8 cellular contexts compared by ENCODE assay signal in genomic region chr2:133844214-133844892, GRCh38.
A peak's percentile ranks its signal among the peaks of the same experiment; 100 is the strongest.
DNase-seq lines count a peak whose midpoint lies in the region; ATAC-seq and TF ChIP-seq lines count a peak whose summit lies in the region.

No MANE protein-coding gene starts in this region.

- no peaks in the 10 kb centered on the region for H3K27me3 ChIP-seq in NT2/D1 (ENCODE audit: insufficient read depth, insufficient read length)

- no peaks in the 10 kb centered on the region for H3K9me3 ChIP-seq in NT2/D1 (ENCODE audit: insufficient read depth, low read length)

- H3K4me3 ChIP-seq in AG10803 (ENCODE audit: low read length) (no peak overlapping the region), NT2/D1 (ENCODE audit: insufficient read length, low read depth) (no peak overlapping the region)

- no peaks in the 10 kb centered on the region for H3K4me1 ChIP-seq in NT2/D1 (ENCODE audit: insufficient read depth, insufficient read length)

- no peak overlapping the region for H3K27ac Mint-ChIP-seq in natural killer cell

- peak; percentile 93 for TF ChIP-seq CTCF in AG10803 (conservative IDR thresholded peaks at IDR 0.05; ENCODE audit: low read length)
- TF ChIP-seq CTCF in natural killer cell (IDR thresholded peaks at IDR 0.05) = peak; percentile 76

- H3K27me3 Mint-ChIP-seq in natural killer cell (ENCODE audit: low read depth in 2 of 2) = peaks cover 6 to 23% of the 10 kb centered on the region in 2 donors

- H3K36me3 ChIP-seq in NT2/D1 (ENCODE audit: insufficient read depth, insufficient read length, low read length) = no peaks in the 10 kb centered on the region

- no peak overlapping the region for H3K9ac ChIP-seq in NT2/D1 (ENCODE audit: insufficient read length, low read depth)

- ATAC-seq in GM18858 (IDR thresholded peaks at IDR 0.05; ENCODE audit: unreplicated experiment) (peak; percentile 77), HG03520 (IDR thresholded peaks at IDR 0.05; ENCODE audit: unreplicated experiment) (peak; percentile 85), esophagus mucosa (peak; percentile 83), natural killer cell (peak; percentile 69 to 87 (median 69))

- intact Hi-C loops in natural killer cell (cut with micrococcal nuclease) = no loop called here

- DNase-seq in AG10803 (ENCODE audit: low read depth) (peak; percentile 69), NT2/D1 (ENCODE audit: low read depth, low spot score) (peak; percentile 50), natural killer cell (no peak)
- DNase-seq in activated CD8-positive, alpha-beta memory T cell treated with anti-CD3 and anti-CD28 coated beads, Interleukin-2, amount 50 U/mL, for 24 hours (ENCODE audit: extremely low read depth) = peak; percentile 13
- peak; percentile 19 for DNase-seq in stimulated activated naive CD4-positive, alpha-beta T cell treated with Interleukin-2 at 50 U/mL for 16 hours (lab: John Stamatoyannopoulos, UW)

- no peaks in the 10 kb centered on the region for H3K36me3 Mint-ChIP-seq in natural killer cell

- H3K9me3 Mint-ChIP-seq in natural killer cell = no peaks in the 10 kb centered on the region

- H3K4me3 Mint-ChIP-seq in natural killer cell = no peak overlapping the region

- H3K4me1 Mint-ChIP-seq in natural killer cell = peaks cover 5 to 6% of the 10 kb centered on the region in 2 donors
